8 cellular contexts compared by ENCODE assay signal in genomic region chr3:158802399-158803023, GRCh38. TPM values are rescaled to one million over a fixed set of nuclear protein-coding genes. Genes with fewer than 3 reads are reported as not detected.
DNase-seq lines count a peak whose midpoint lies in the region; ATAC-seq and TF ChIP-seq lines count a peak whose summit lies in the region.

No MANE protein-coding gene starts in this region.

- no peak for TF ChIP-seq POLR2A in esophagus squamous epithelium (IDR thresholded peaks at IDR 0.05)

- H3K4me1 Mint-ChIP-seq in T-helper 17 cell = peaks cover 24% of the 10 kb centered on the region
- H3K4me1 Mint-ChIP-seq in nephron progenitor cell = peaks cover 28% of the 10 kb centered on the region

- no peaks in the 10 kb centered on the region for H3K27me3 ChIP-seq in esophagus squamous epithelium

- peak overlapping the region; percentile 76 to 98 (median 86) for H3K4me3 ChIP-seq in esophagus squamous epithelium

- H3K4me3 Mint-ChIP-seq in T-helper 17 cell (peak overlapping the region; percentile 89), nephron progenitor cell (peak overlapping the region; percentile 89)

- H3K9me3 ChIP-seq in T-helper 17 cell (ENCODE audit: control insufficient read depth, low read length, poor library complexity, severe bottlenecking) (no peaks in the 10 kb centered on the region), esophagus squamous epithelium (no peaks in the 10 kb centered on the region)

- no peaks in the 10 kb centered on the region for H3K27me3 Mint-ChIP-seq in T-helper 17 cell
- H3K27me3 Mint-ChIP-seq in nephron progenitor cell (ENCODE audit: low read depth, poor library complexity) = peaks cover 29% of the 10 kb centered on the region

- TF ChIP-seq CTCF in esophagus squamous epithelium (IDR thresholded peaks at IDR 0.05) = no peak
- no peak for TF ChIP-seq CTCF in nephron progenitor cell (IDR thresholded peaks at IDR 0.05)

- H3K27ac ChIP-seq in esophagus squamous epithelium = peak overlapping the region; percentile 91 to 96 (median 93)

- intact Hi-C loops in esophagus squamous epithelium (cut with DNase I) = no loop called here

- H3K36me3 ChIP-seq in esophagus squamous epithelium = peaks cover 0 to 31% (median 1%) of the 10 kb centered on the region in 3 donors

- H3K36me3 Mint-ChIP-seq in T-helper 17 cell (ENCODE audit: low read depth) (peaks cover 4% of the 10 kb centered on the region), nephron progenitor cell (ENCODE audit: low read depth) (no peaks in the 10 kb centered on the region)

- H3K27ac Mint-ChIP-seq in T-helper 17 cell = peak overlapping the region; percentile 93
- no peak overlapping the region for H3K27ac Mint-ChIP-seq in nephron progenitor cell

- ATAC-seq in GM19452 (IDR thresholded peaks at IDR 0.05; ENCODE audit: unreplicated experiment) (peak; percentile 22), HG03457 (IDR thresholded peaks at IDR 0.05; ENCODE audit: unreplicated experiment) (peak; percentile 25), T-helper 17 cell (peak; percentile 26)

- 20 to 25% methylated on average over 20 to 23 of the region's 23 CpGs for WGBS in esophagus squamous epithelium, 2 donors

- no peaks in the 10 kb centered on the region for H3K9me3 Mint-ChIP-seq in nephron progenitor cell

- H3K4me1 ChIP-seq in esophagus squamous epithelium = peaks cover 20 to 52% (median 24%) of the 10 kb centered on the region in 3 donors

- DNase-seq in ELR (ENCODE audit: low read depth) (peak; percentile 54), T-helper 17 cell (no peak), esophagus squamous epithelium (lab: John Stamatoyannopoulos, UW) (no peak), nephron progenitor cell (no peak), NCI-H1930 (lab: John Stamatoyannopoulos, UW) (no peak), foreskin melanocyte (no peak)

RNA-seq across cellular contexts. Expression of gene MFSD1, which starts 0.7 kb away (rescaled TPM):
- total RNA-seq in T-helper 17 cell (10 to 100 TPM; 25.1 to 78.2 TPM), esophagus squamous epithelium (100 to 1,000 TPM in 2 of 4 donors, 10 to 100 TPM in 2; 72.7 to 108 (median 98.2) TPM)
